1 cellular context compared by ENCODE assay signal in genomic region chr16:11915644-11916523, GRCh38.
TF ChIP-seq lines count a peak whose summit lies in the region.

GSPT1 (minus strand) TSS chr16:11915956; CDS start chr16:11915720, 236 bp downstream.

TF ChIP-seq in K562, 482 proteins besides CTCF, POLR2A, EP300 and RAD21 (continued from another document and continues in another):
- TF ChIP-seq ZNF407 (IDR thresholded peaks at IDR 0.05; ENCODE audit: low read depth) (peak; percentile 100), PTTG1 (tag; IDR thresholded peaks at IDR 0.05; ENCODE audit: low read depth) (no peak), SRSF7 (optimal IDR thresholded peaks at IDR 0.05; ENCODE audit: low read depth, low read length) (no peak), THAP7 (CRISPR knock-in tag; IDR thresholded peaks at IDR 0.05) (no peak), TSC22D4 (tag; IDR thresholded peaks at IDR 0.05) (no peak), RBM22 (IDR thresholded peaks at IDR 0.05; ENCODE audit: low read depth, low read length, poor library complexity, severe bottlenecking) (no peak), GABPA (tag; conservative IDR thresholded peaks at IDR 0.05; ENCODE audit: low read depth) (peak; percentile 96), PRMT5 (CRISPR knock-in tag; IDR thresholded peaks at IDR 0.05) (no peak), GTF2B (IDR thresholded peaks at IDR 0.05; ENCODE audit: extremely low read depth, insufficient read length) (no peak), FOXK1 (CRISPR knock-in tag; IDR thresholded peaks at IDR 0.05; ENCODE audit: borderline replicate concordance) (no peak), TEAD2 (tag; IDR thresholded peaks at IDR 0.05) (no peak), PATZ1 (CRISPR knock-in tag; IDR thresholded peaks at IDR 0.05; ENCODE audit: borderline replicate concordance) (no peak), NCOA6 (IDR thresholded peaks at IDR 0.05) (no peak), ESRRB (CRISPR knock-in tag; IDR thresholded peaks at IDR 0.05; ENCODE audit: borderline replicate concordance) (no peak), KHSRP (IDR thresholded peaks at IDR 0.05) (no peak), IRF9 (tag; IDR thresholded peaks at IDR 0.05) (no peak), SAP30 (IDR thresholded peaks at IDR 0.05; ENCODE audit: borderline replicate concordance, insufficient read depth, low read depth, low read length, poor library complexity, severe bottlenecking) (no peak), ELF2 (CRISPR knock-in tag; IDR thresholded peaks at IDR 0.05) (peak; percentile 95), BHLHE40 (IDR thresholded peaks at IDR 0.05; ENCODE audit: low read length) (no peak), FOXK2 (conservative IDR thresholded peaks at IDR 0.05 in 1 of 2, IDR thresholded peaks at IDR 0.05 in 1 of 2; ENCODE audit: low read depth in 2 of 2) (peak; percentile 51 to 66; a peak in 2 of 4 replicates), SETDB1 (IDR thresholded peaks at IDR 0.05; ENCODE audit: low read length) (no peak), AFF4 (CRISPR knock-in tag; IDR thresholded peaks at IDR 0.05) (0 out of 2 replicates have a peak, but pooled peaks have one; percentile 3), TAF7 (tag; IDR thresholded peaks at IDR 0.05) (no peak), HMGN3 (IDR thresholded peaks at IDR 0.05; ENCODE audit: borderline replicate concordance, extremely low read depth, insufficient read length, low read depth, low read length) (peak; percentile 54), NFRKB (IDR thresholded peaks at IDR 0.05; ENCODE audit: low read depth) (peak; percentile 97), ZNF232 (CRISPR knock-in tag; IDR thresholded peaks at IDR 0.05) (peak; percentile 61; the same call in 1 of the 2 replicates), CTBP1 (IDR thresholded peaks at IDR 0.05; ENCODE audit: borderline replicate concordance) (peak; percentile 71; the same call in 1 of the 2 replicates), ZNF57 (CRISPR knock-in tag; IDR thresholded peaks at IDR 0.05) (no peak), ATF6 (CRISPR knock-in tag; IDR thresholded peaks at IDR 0.05) (0 out of 2 replicates have a peak, but pooled peaks have one; percentile 84), SMAD2 (IDR thresholded peaks at IDR 0.05; ENCODE audit: low read depth, low read length) (no peak), KDM5B (IDR thresholded peaks at IDR 0.05; ENCODE audit: insufficient replicate concordance, low read depth, low read length) (peak; percentile 80), ZNF354B (CRISPR knock-in tag; IDR thresholded peaks at IDR 0.05) (no peak), CLOCK (CRISPR knock-in tag; IDR thresholded peaks at IDR 0.05; ENCODE audit: borderline replicate concordance) (0 out of 2 replicates have a peak, but pooled peaks have one; percentile 20), STAT5A (IDR thresholded peaks at IDR 0.05; ENCODE audit: borderline replicate concordance, low read length) (no peak), E2F6 (IDR thresholded peaks at IDR 0.05; ENCODE audit: borderline replicate concordance in 1 of 2, extremely low read depth in 1 of 2, insufficient read depth in 1 of 2, insufficient read length in 1 of 2, low read depth in 1 of 2, low read length in 1 of 2, poor library complexity in 1 of 2, severe bottlenecking in 1 of 2) (peak; percentile 43 to 69), CBX1 (IDR thresholded peaks at IDR 0.05; ENCODE audit: low read depth) (peak; percentile 93)
